26 cellular contexts compared by ENCODE assay signal in genomic region chrX:35149517-35149916, GRCh38.
"Had no signal": no experiment of that assay in that cellular context is flagged by ENCODE, and none has a peak within 500 bp of the region (broad histone marks: within the 10 kb centered on the region; RNA-seq: fewer than 3 reads in every experiment).

No MANE protein-coding gene starts in this region.

- H3K27ac ChIP-seq: colonic mucosa, dorsolateral prefrontal cortex, epithelial cell of prostate, esophagus muscularis mucosa, esophagus squamous epithelium, foreskin keratinocyte, gastrocnemius medialis, gastroesophageal sphincter, heart left ventricle, heart right ventricle had no signal

- H3K4me3 Mint-ChIP-seq: dendritic cell treated with granulocyte-macrophage colony-stimulating factor and Interleukin-4, amounts not matched to agents 40 ng/mL and 50 ng/mL, for 4 days; effector memory CD8-positive, alpha-beta T cell; endodermal cell had no signal

- FAIRE-seq: endometrium, endothelial cell of umbilical vein, frontal cortex had no signal

- H3K27me3 ChIP-seq: colonic mucosa, esophagus muscularis mucosa, esophagus squamous epithelium, foreskin keratinocyte, gastrocnemius medialis, gastroesophageal sphincter, heart left ventricle, heart right ventricle had no signal

- DNase-seq: colonic mucosa; cortex of kidney; dermis blood vessel endothelial cell; effector CD4-positive, alpha-beta T cell; effector CD8-positive, alpha-beta T cell; effector memory CD4-positive, alpha-beta T cell; effector memory CD8-positive, alpha-beta T cell; endodermal cell; erythroblast; esophagus squamous epithelium; foreskin fibroblast; foreskin keratinocyte; foreskin melanocyte; gastrocnemius medialis; glutamatergic neuron; head of caudate nucleus; heart left ventricle; heart right ventricle had no signal

- H3K4me3 ChIP-seq: colonic mucosa, dorsolateral prefrontal cortex, esophagus muscularis mucosa, esophagus squamous epithelium, gastrocnemius medialis, gastroesophageal sphincter, heart left ventricle, heart right ventricle had no signal

- H3K9me3 ChIP-seq: colonic mucosa, esophagus muscularis mucosa, esophagus squamous epithelium, gastrocnemius medialis, gastroesophageal sphincter, heart left ventricle, heart right ventricle had no signal

- H3K36me3 ChIP-seq: colonic mucosa, esophagus muscularis mucosa, esophagus squamous epithelium, gastrocnemius medialis, gastroesophageal sphincter, heart left ventricle, heart right ventricle had no signal

- H3K4me1 Mint-ChIP-seq: endodermal cell had no signal

- H3K27ac Mint-ChIP-seq: dendritic cell treated with granulocyte-macrophage colony-stimulating factor and Interleukin-4, amounts not matched to agents 40 ng/mL and 50 ng/mL, for 4 days; effector memory CD8-positive, alpha-beta T cell; endodermal cell had no signal

- H3K4me1 ChIP-seq: colonic mucosa, esophagus muscularis mucosa, esophagus squamous epithelium, foreskin keratinocyte, gastrocnemius medialis, gastroesophageal sphincter, heart left ventricle, heart right ventricle had no signal

- H3K27me3 Mint-ChIP-seq: dendritic cell treated with granulocyte-macrophage colony-stimulating factor and Interleukin-4, amounts not matched to agents 40 ng/mL and 50 ng/mL, for 4 days; effector memory CD8-positive, alpha-beta T cell had no signal
